In genomic region chr19:13164370-13165090, GRCh38 we compare ENCODE assay signal across 8 cellular contexts. TPM values are rescaled to one million over a fixed set of nuclear protein-coding genes. Genes with fewer than 3 reads are reported as not detected.
DNase-seq lines count a peak whose midpoint lies in the region; ATAC-seq and TF ChIP-seq lines count a peak whose summit lies in the region.

No MANE protein-coding gene starts in this region.

- TF ChIP-seq POLR2A in gastrocnemius medialis (IDR thresholded peaks at IDR 0.05), result no peak

- H3K27me3 ChIP-seq in BJ (ENCODE audit: control insufficient read depth, insufficient read depth, low read length), result no peaks in the 10 kb centered on the region
- no peaks in the 10 kb centered on the region for H3K27me3 ChIP-seq in HUES48 (ENCODE audit: control insufficient read depth, insufficient read depth, low read length)
- no peaks in the 10 kb centered on the region for H3K27me3 ChIP-seq in gastrocnemius medialis

- peak overlapping the region; percentile 58 for H3K9ac ChIP-seq in HUES48 (ENCODE audit: low read depth, low read length)

- H3K27ac ChIP-seq in HUES48 (ENCODE audit: low read depth, low read length), result peak overlapping the region; percentile 99
- peak overlapping the region; percentile 80 to 89 (median 88) for H3K27ac ChIP-seq in gastrocnemius medialis

- H3K4me3 ChIP-seq in BJ (ENCODE audit: low read depth, low read length), result 0 out of 2 replicates have a peak overlapping the region, but pooled peaks have one; percentile 3
- H3K4me3 ChIP-seq in HUES48 (ENCODE audit: low read depth, low read length), result peak overlapping the region; percentile 59
- peak overlapping the region; percentile 2 for H3K4me3 ChIP-seq in iPS-11a (ENCODE audit: low read depth, low read length)
- peak overlapping the region; percentile 18 to 56 (median 36) for H3K4me3 ChIP-seq in gastrocnemius medialis

- no peaks in the 10 kb centered on the region for H3K9me3 ChIP-seq in HUES48 (ENCODE audit: control insufficient read depth, insufficient read depth, low read length)
- H3K9me3 ChIP-seq in gastrocnemius medialis, result no peaks in the 10 kb centered on the region

- CTCF ChIA-PET in BJ (lab: Yijun Ruan, JAX), result interaction anchor here (0.6 to 2.1 kb wide), 6 partner anchors 9 to 199 kb away, joined by 3 to 6 read pairs (median 3); partner anchors contain the start of genes IER2 and STX10

- peaks cover 38% of the 10 kb centered on the region for H3K4me1 ChIP-seq in HUES48 (ENCODE audit: control insufficient read depth, insufficient read depth, low read length)
- peaks cover 14 to 26% of the 10 kb centered on the region in 2 donors for H3K4me1 ChIP-seq in gastrocnemius medialis

- no peak for TF ChIP-seq CTCF in BJ (IDR thresholded peaks at IDR 0.05; ENCODE audit: insufficient read depth, low read depth, low read length)
- TF ChIP-seq CTCF in gastrocnemius medialis (IDR thresholded peaks at IDR 0.05 in 4 of 5, conservative IDR thresholded peaks at IDR 0.05 in 1 of 5), result no peak

- in situ Hi-C loops in gastrocnemius medialis (cut with MboI; ENCODE audit: low sequenced_read_pairs in 4 of 4), result no loop called here

- H3K36me3 ChIP-seq in BJ (ENCODE audit: control insufficient read depth, insufficient read depth, low read length) (no peaks in the 10 kb centered on the region), HUES48 (ENCODE audit: control insufficient read depth, insufficient read depth, low read length) (no peaks in the 10 kb centered on the region), gastrocnemius medialis (no peaks in the 10 kb centered on the region)

- POLR2A ChIA-PET in BJ (lab: Charles Lee), result interaction anchor here (0.6 to 0.9 kb wide), 2 partner anchors 9 to 10 kb away, joined by 3 to 5 read pairs; no protein-coding TSS in a partner anchor

- intact Hi-C loops in gastrocnemius medialis (cut with DNase I; ENCODE audit: low total_unique reads), result no loop called here

- DNase-seq in BJ (ENCODE audit: low read depth), result no peak
- DNase-seq in SHP77 (lab: John Stamatoyannopoulos, UW), result peak; percentile 43 to 70
- peak; percentile 66 for DNase-seq in astrocyte of the hippocampus (ENCODE audit: low read depth, low spot score)
- DNase-seq in gastrocnemius medialis, result no peak
- DNase-seq in NCI-H1694 treated with DMSO at 0.1 percent for 48 hours (lab: John Stamatoyannopoulos, UW), result no peak
- no peak for DNase-seq in mesenteric fat pad (ENCODE audit: low spot score)

- no peak for ATAC-seq in gastrocnemius medialis

RNA-seq across cellular contexts. Expression of gene IER2, which starts 14.3 kb away (rescaled TPM):
- 9.1 and 18.2 TPM in 2 replicates for polyA plus RNA-seq in BJ (2011; rRNA removed)
- 4.2 and 7.4 TPM in 2 replicates for polyA minus RNA-seq in BJ (2011; rRNA and poly(A)+ RNA removed)
- 10 to 100 TPM; 15.4 to 19.1 (median 16.7) TPM for total RNA-seq in gastrocnemius medialis
- total RNA-seq in mesenteric fat pad, result 229 TPM

RNA-seq across cellular contexts. Expression of gene STX10, which starts 14.4 kb away (rescaled TPM):
- 56.8 and 73.1 TPM in 2 replicates for polyA plus RNA-seq in BJ (2011; rRNA removed)
- 50.4 and 54.7 TPM in 2 replicates for polyA minus RNA-seq in BJ (2011; rRNA and poly(A)+ RNA removed)
- total RNA-seq in gastrocnemius medialis (10 to 100 TPM; 16.5 to 40.7 (median 33.4) TPM), mesenteric fat pad (45.4 TPM)

RNA-seq across cellular contexts. Expression of gene NACC1, which starts 46.5 kb away (rescaled TPM):
- polyA plus RNA-seq in BJ (2011; rRNA removed), result 46.8 and 98.7 TPM in 2 replicates
- polyA minus RNA-seq in BJ (2011; rRNA and poly(A)+ RNA removed), result 65.7 and 80.7 TPM in 2 replicates
- 10 to 100 TPM; 36.3 to 81.3 (median 49.4) TPM for total RNA-seq in gastrocnemius medialis
- total RNA-seq in mesenteric fat pad, result 45.2 TPM

RNA-seq across cellular contexts. Expression of gene TRMT1, which starts 48.0 kb away (rescaled TPM):
- 15.9 and 30.8 TPM in 2 replicates for polyA plus RNA-seq in BJ (2011; rRNA removed)
- 20.2 and 36.8 TPM in 2 replicates for polyA minus RNA-seq in BJ (2011; rRNA and poly(A)+ RNA removed)
- total RNA-seq in gastrocnemius medialis (10 to 100 TPM; 31.7 to 47.9 (median 45.0) TPM), mesenteric fat pad (33.2 TPM)

Comparison
In these comparisons a context has a peak if more than half of its experiments do, and no peak if none do; other contexts are left out.
1. DNase-seq: peak in SHP77 (2 of 2) and astrocyte of the hippocampus (single experiment); none in BJ (single experiment), gastrocnemius medialis (0 of 2), NCI-H1694 treated with DMSO at 0.1 percent for 48 hours (single experiment) and mesenteric fat pad (single experiment).
2. H3K4me3 ChIP-seq: peak in every context shown above with its lines; median percentile 59 in HUES48; 36 in gastrocnemius medialis; 3 in BJ; 2 in iPS-11a.
3. RNA of gene IER2, which starts 14.3 kb away (total RNA-seq): 229 TPM in mesenteric fat pad (single experiment); 15.4 to 19.1 TPM in gastrocnemius medialis; every median in the first group is over 10 times any median in the second.